20 cellular contexts compared by ENCODE assay signal in genomic region chr2:193690572-193690971, GRCh38.
A peak's percentile ranks its signal among the peaks of the same experiment; 100 is the strongest.
DNase-seq lines count a peak whose midpoint lies in the region; ATAC-seq, FAIRE-seq and TF ChIP-seq lines count a peak whose summit lies in the region.
"Had no signal": no experiment of that assay in that cellular context is flagged by ENCODE, and none has a peak within 500 bp of the region (broad histone marks: within the 10 kb centered on the region; RNA-seq: fewer than 3 reads in every experiment).

No MANE protein-coding gene starts in this region.

- H3K9me2 ChIP-seq in HCT116 (ENCODE audit: insufficient read depth) = no peaks in the 10 kb centered on the region

- no TSS peak for BruUV-seq in HCT116 (replicated peaks; lab: Mats Ljungman, UMichigan)

- no peak overlapping the region for H4K8ac ChIP-seq in mesendoderm (ENCODE audit: low read depth, low read length)

- H3K27ac ChIP-seq in HCT116 (ENCODE audit: low read depth, low read length) = no peak overlapping the region
- H3K27ac ChIP-seq in mesendoderm (ENCODE audit: low read depth, low read length) = no peak overlapping the region
- H3K27ac ChIP-seq in prostate gland = no peak overlapping the region
- H3K27ac ChIP-seq: BLaER1 treated with 17β-estradiol and CSF1 and Interleukin-3, amounts not matched to agents 10 nM and 100 nM had no signal

- POLR2A ChIA-PET in HCT116 (lab: Charles Lee) = no interaction called here

- ATAC-seq in HCT116 = peak; percentile 64
- no peak for ATAC-seq in GM18870 (IDR thresholded peaks at IDR 0.05; ENCODE audit: unreplicated experiment)
- no peak for ATAC-seq in GM19452 (IDR thresholded peaks at IDR 0.05; ENCODE audit: unreplicated experiment)
- ATAC-seq: CD8-positive, alpha-beta T cell; K562 had no signal

- DNase-seq in DMS53 treated with DMSO at 0.1 percent for 48 hours (lab: John Stamatoyannopoulos, UW; ENCODE audit: unreplicated experiment) (peak; percentile 20), HCT116 (ENCODE audit: low read depth, low spot score) (peak; percentile 1), bronchial epithelial cell (ENCODE audit: low read depth) (peak; percentile 1), mesendoderm (peak; percentile 14), prostate gland (ENCODE audit: low spot score) (no peak)
- DNase-seq: Calu3; CD8-positive, alpha-beta T cell; DMS79; GOT3; NCI-H1105; NCI-H187; NCI-H226; NCI-H774; OCI-M1; Right ventricle myocardium superior; SW 1271 had no signal

- RAD21 ChIA-PET in HCT116 (lab: Charles Lee; ENCODE audit: low non-redundant PET in 1 of 2, low total read pairs in 2 of 2, uncharacterized antibody in 2 of 2, unreplicated experiment in 2 of 2) = no interaction called here

- no peak overlapping the region for H3K4me2 ChIP-seq in HCT116 (ENCODE audit: low read length)
- H3K4me2 ChIP-seq in mesendoderm (ENCODE audit: low read length) = no peak overlapping the region
- H3K4me2 ChIP-seq: BLaER1 treated with 17β-estradiol and CSF1 and Interleukin-3, amounts not matched to agents 10 nM and 100 nM had no signal

- TF ChIP-seq RAD21 in HCT116 (IDR thresholded peaks at IDR 0.05; ENCODE audit: low read depth) = no peak

- no peak overlapping the region for H2BK5ac ChIP-seq in mesendoderm (ENCODE audit: low read length)

- WGBS in mesendoderm (ENCODE audit: extremely low coverage, insufficient coverage, low lambda C conversion rate) = no CpG with 5 or more reads among the region's 2 CpGs
- WGBS in prostate gland = 56% methylated on average over 2 of the region's 2 CpGs

- no peak overlapping the region for H3K9ac ChIP-seq in HCT116 (ENCODE audit: low read length)
- H3K9ac ChIP-seq in mesendoderm (ENCODE audit: low read length) = no peak overlapping the region
- H3K9ac ChIP-seq: BLaER1 treated with 17β-estradiol and CSF1 and Interleukin-3, amounts not matched to agents 10 nM and 100 nM had no signal

- H3K79me1 ChIP-seq in mesendoderm (ENCODE audit: low read length) = no peaks in the 10 kb centered on the region

- FAIRE-seq in bronchial epithelial cell (lab: Jason Lieb, UNC) = no peak
- FAIRE-seq: K562 had no signal

- H3K27me3 ChIP-seq in HCT116 (ENCODE audit: insufficient read depth, low read length) = no peaks in the 10 kb centered on the region
- H3K27me3 ChIP-seq in bronchial epithelial cell (ENCODE audit: control insufficient read depth, insufficient read depth, low read length) = no peaks in the 10 kb centered on the region
- H3K27me3 ChIP-seq in mesendoderm (ENCODE audit: insufficient read depth, low read length, poor library complexity) = no peaks in the 10 kb centered on the region
- no peaks in the 10 kb centered on the region for H3K27me3 ChIP-seq in prostate gland (replicated peaks; ENCODE audit: insufficient read depth)
- H3K27me3 ChIP-seq: BLaER1 treated with 17β-estradiol and CSF1 and Interleukin-3, amounts not matched to agents 10 nM and 100 nM had no signal

- no peak overlapping the region for H2AK5ac ChIP-seq in mesendoderm (ENCODE audit: low read length)

- TF ChIP-seq CTCF in HCT116 (IDR thresholded peaks at IDR 0.05 in 2 of 3, conservative IDR thresholded peaks at IDR 0.05 in 1 of 3; ENCODE audit: borderline replicate concordance in 1 of 3, insufficient read depth in 1 of 3, low read depth in 2 of 3, low read length in 2 of 3) (0 out of 6 replicates have a peak, but pooled peaks of 2 of the 3 experiments have one; percentile 4 to 12), bronchial epithelial cell (IDR thresholded peaks at IDR 0.05; ENCODE audit: insufficient read depth, low read length, severe bottlenecking) (no peak), prostate gland (IDR thresholded peaks at IDR 0.05) (no peak)

- no peak overlapping the region for H2BK120ac ChIP-seq in mesendoderm (ENCODE audit: low read depth, low read length)

- H3K9me3 ChIP-seq in HCT116 (ENCODE audit: control insufficient read depth in 1 of 2, insufficient read depth in 1 of 2, low read depth in 1 of 2, low read length in 2 of 2) (no peaks in the 10 kb centered on the region), prostate gland (no peaks in the 10 kb centered on the region)
- H3K9me3 ChIP-seq: BLaER1 treated with 17β-estradiol and CSF1 and Interleukin-3, amounts not matched to agents 10 nM and 100 nM had no signal

- TF ChIP-seq POLR2A in HCT116 (IDR thresholded peaks at IDR 0.05; ENCODE audit: borderline replicate concordance, extremely low read depth, insufficient read depth, insufficient read length) = no peak
- no peak for TF ChIP-seq POLR2A in prostate gland (IDR thresholded peaks at IDR 0.05)

- H3K4me1 ChIP-seq in HCT116 (ENCODE audit: control insufficient read depth in 1 of 2, insufficient read depth in 2 of 2, low read length in 2 of 2) = no peaks in the 10 kb centered on the region
- no peaks in the 10 kb centered on the region for H3K4me1 ChIP-seq in mesendoderm (ENCODE audit: control insufficient read depth, low read depth, low read length)
- H3K4me1 ChIP-seq in prostate gland (replicated peaks) = no peaks in the 10 kb centered on the region
- H3K4me1 ChIP-seq: BLaER1 treated with 17β-estradiol and CSF1 and Interleukin-3, amounts not matched to agents 10 nM and 100 nM had no signal

- no peak overlapping the region for H3K23ac ChIP-seq in mesendoderm (ENCODE audit: low read length)

- CTCF ChIA-PET in HCT116 (lab: Charles Lee) = no interaction called here

- no peak overlapping the region for H3K56ac ChIP-seq in mesendoderm (ENCODE audit: low read length)

- H3K4ac ChIP-seq in mesendoderm (ENCODE audit: low read depth, low read length) = no peak overlapping the region

- H4K5ac ChIP-seq in mesendoderm (ENCODE audit: low read length) = no peak overlapping the region

- H4K20me1 ChIP-seq in HCT116 (ENCODE audit: insufficient read depth) = no peaks in the 10 kb centered on the region
- H4K20me1 ChIP-seq: BLaER1 treated with 17β-estradiol and CSF1 and Interleukin-3, amounts not matched to agents 10 nM and 100 nM had no signal

- no peak overlapping the region for H2BK15ac ChIP-seq in mesendoderm (replicated peaks; ENCODE audit: low read depth)

- no peaks in the 10 kb centered on the region for H3K79me2 ChIP-seq in HCT116 (ENCODE audit: insufficient read depth, low read length)
- H3K79me2 ChIP-seq in mesendoderm (ENCODE audit: control insufficient read depth, insufficient read depth, low read length) = no peaks in the 10 kb centered on the region

- no peak overlapping the region for H2AFZ ChIP-seq in HCT116 (ENCODE audit: low read depth, low read length, poor library complexity, severe bottlenecking)

- intact Hi-C loops in HCT116 (cut with micrococcal nuclease) = loop anchor here (10.0 kb wide), 1 partner anchor 1624 kb away; no protein-coding TSS in a partner anchor
- intact Hi-C loops in prostate gland (cut with DNase I) = no loop called here

- H3K36me3 ChIP-seq in HCT116 (ENCODE audit: control insufficient read depth in 1 of 2, insufficient read depth in 2 of 2, low read length in 2 of 2) = no peaks in the 10 kb centered on the region
- no peaks in the 10 kb centered on the region for H3K36me3 ChIP-seq in bronchial epithelial cell (ENCODE audit: control insufficient read depth, insufficient read depth, low read length)
- H3K36me3 ChIP-seq in mesendoderm (ENCODE audit: control insufficient read depth, insufficient read depth, low read length) = no peaks in the 10 kb centered on the region
- H3K36me3 ChIP-seq in prostate gland = no peaks in the 10 kb centered on the region
- H3K36me3 ChIP-seq: BLaER1 treated with 17β-estradiol and CSF1 and Interleukin-3, amounts not matched to agents 10 nM and 100 nM had no signal

- H3K18ac ChIP-seq in mesendoderm (ENCODE audit: low read length) = no peak overlapping the region

- H3K4me3 ChIP-seq in HCT116 (replicated peaks in 1 of 2; ENCODE audit: low read depth in 1 of 2, low read length in 2 of 2) (no peak overlapping the region), bronchial epithelial cell (ENCODE audit: low read depth, low read length) (no peak overlapping the region), mesendoderm (ENCODE audit: low read length) (no peak overlapping the region), prostate gland (no peak overlapping the region)
- H3K4me3 ChIP-seq: BLaER1 treated with 17β-estradiol and CSF1 and Interleukin-3, amounts not matched to agents 10 nM and 100 nM; K562 had no signal

TF ChIP-seq in HCT116, 20 proteins besides CTCF, POLR2A, EP300 and RAD21:
- no peak for TF ChIP-seq MAX (IDR thresholded peaks at IDR 0.05)
- no peak for TF ChIP-seq POLR2AphosphoS5 (IDR thresholded peaks at IDR 0.05; ENCODE audit: low read depth, low read length)
TF ChIP-seq in HCT116: peak in this region for 0.

Comparison
In these comparisons a context has a peak if more than half of its experiments do, and no peak if none do; other contexts are left out.
1. CTCF ChIP-seq: peak in HCT116 (2 of 3); none in bronchial epithelial cell (single experiment) and prostate gland (0 of 4).